ENCODE assay signal across 8 cellular contexts in genomic region chr18:62524443-62525200, GRCh38. TPM values are rescaled to one million over a fixed set of nuclear protein-coding genes. Genes with fewer than 3 reads are reported as not detected.
DNase-seq lines count a peak whose midpoint lies in the region; ATAC-seq and TF ChIP-seq lines count a peak whose summit lies in the region.

No MANE protein-coding gene starts in this region.

- no peak for ATAC-seq in GM18517 (IDR thresholded peaks at IDR 0.05; ENCODE audit: unreplicated experiment)

- H3K9me3 ChIP-seq in colonic mucosa (no peaks in the 10 kb centered on the region), liver (ENCODE audit: control insufficient read depth in 4 of 4, low read length in 3 of 4) (no peaks in the 10 kb centered on the region)

- H3K27ac ChIP-seq in colonic mucosa (peak overlapping the region; percentile 99), liver (ENCODE audit: low read depth in 1 of 2, low read length in 2 of 2) (peak overlapping the region; percentile 97 to 99)

- H3K4me3 ChIP-seq in colonic mucosa (peak overlapping the region; percentile 63), liver (ENCODE audit: low read depth in 1 of 3, low read length in 3 of 3) (peak overlapping the region; percentile 78 to 95 (median 84))

- H3K36me3 ChIP-seq in colonic mucosa (no peaks in the 10 kb centered on the region), liver (ENCODE audit: control insufficient read depth in 4 of 4, insufficient read depth in 3 of 4, low read depth in 1 of 4, low read length in 3 of 4) (no peaks in the 10 kb centered on the region)

- no peak for TF ChIP-seq RAD21 in liver (IDR thresholded peaks at IDR 0.05)

- TF ChIP-seq CTCF in colonic mucosa (IDR thresholded peaks at IDR 0.05) (no peak), liver (IDR thresholded peaks at IDR 0.05; ENCODE audit: low read depth, low read length, missing input control) (no peak)

- H3K9ac ChIP-seq in colonic mucosa (ENCODE audit: low read depth in 2 of 2, low read length in 2 of 2), result peak overlapping the region; percentile 96 to 98
- H3K9ac ChIP-seq in liver (ENCODE audit: low read depth in 1 of 2, low read length in 2 of 2), result peak overlapping the region; percentile 86 to 98

- DNase-seq in SKM-1 treated with dmso at 0.1 percent for 144 hours (lab: John Stamatoyannopoulos, UW; ENCODE audit: unreplicated experiment), result peak; percentile 17
- no peak for DNase-seq in SKM-1 (lab: John Stamatoyannopoulos, UW; ENCODE audit: unreplicated experiment)
- peak; percentile 59 for DNase-seq in NCI-H128 (lab: John Stamatoyannopoulos, UW; ENCODE audit: unreplicated experiment)
- peak; percentile 54 to 65 for DNase-seq in activated CD4-positive, alpha-beta T cell treated with anti-CD3 and anti-CD28 coated beads for 4 hours
- peak; percentile 69 for DNase-seq in colonic mucosa
- peak; percentile 55 to 58 for DNase-seq in stimulated activated CD4-positive, alpha-beta T cell treated with anti-CD3 and anti-CD28 coated beads, Interleukin-4, amount 100 ng/mL, for 4 hours

- under 1% methylated on average over 57 of the region's 57 CpGs for WGBS in liver

- intact Hi-C loops in colonic mucosa (cut with DNase I), result loop anchor here (5.0 kb wide), 1 partner anchor 87 kb away; no protein-coding TSS in a partner anchor

- no peaks in the 10 kb centered on the region for H3K27me3 ChIP-seq in colonic mucosa
- H3K27me3 ChIP-seq in liver (ENCODE audit: control insufficient read depth in 4 of 4, insufficient read depth in 4 of 4, low read length in 3 of 4), result no peaks in the 10 kb centered on the region

- H3K4me1 ChIP-seq in colonic mucosa (peaks cover 8% of the 10 kb centered on the region), liver (ENCODE audit: control insufficient read depth in 4 of 4, insufficient read depth in 4 of 4, low read length in 3 of 4) (peaks cover 7 to 42% (median 18%) of the 10 kb centered on the region in 4 donors)

TF ChIP-seq in liver, 16 proteins besides CTCF, POLR2A, EP300 and RAD21:
- TF ChIP-seq HNF4G (IDR thresholded peaks at IDR 0.05) (no peak), YY1 (IDR thresholded peaks at IDR 0.05) (peak; percentile 47)

RNA-seq across cellular contexts. Expression of gene ZCCHC2, which starts 1.8 kb away (rescaled TPM):
- total RNA-seq in colonic mucosa (10 to 100 TPM; 24.7 to 25.7 TPM), liver (10 to 100 TPM; 11.9 to 25.4 TPM)
- 1 to 10 TPM; 7.1 to 9.8 TPM for polyA plus RNA-seq in liver
